In the genomic region with DNA sequence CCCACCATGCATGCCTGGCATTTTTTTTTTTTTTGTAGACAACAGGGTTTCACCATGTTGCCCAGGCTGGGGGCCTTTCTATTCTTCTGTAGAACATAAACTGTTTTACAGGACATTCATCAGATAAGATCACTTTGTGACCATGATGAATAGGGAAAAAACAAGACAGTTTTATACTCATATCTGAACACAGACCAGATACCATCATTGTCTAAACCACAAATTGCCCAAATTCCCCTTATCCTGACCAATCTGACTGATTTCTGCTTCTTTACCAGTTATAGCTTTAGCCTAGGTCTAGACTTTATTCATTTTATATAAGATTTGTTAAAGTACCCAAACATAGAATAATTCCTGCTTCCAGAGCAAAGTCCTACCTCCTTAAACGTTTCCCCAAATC, we compare ENCODE assay signal across 18 cellular contexts.
A peak's percentile ranks its signal among the peaks of the same experiment; 100 is the strongest.
DNase-seq lines count a peak whose midpoint lies in the region; ATAC-seq, FAIRE-seq and TF ChIP-seq lines count a peak whose summit lies in the region.
"Had no signal": no experiment of that assay in that cellular context is flagged by ENCODE, and none has a peak within 500 bp of the region (broad histone marks: within the 10 kb centered on the region; RNA-seq: fewer than 3 reads in every experiment).

No MANE protein-coding gene starts in this region.

- no peaks in the 10 kb centered on the region for H3K36me3 Mint-ChIP-seq in activated T-helper 2 cell treated with anti-CD3 and anti-CD28 coated beads, Interferon-gamma antibody, Interleukin-2, Interleukin-4, amounts not matched to agents 10 μg/mL and 5 μg/mL and 100 μg/mL, durations not matched to agents 14 hours and 24 hours and 36 hours (ENCODE audit: low read depth)
- H3K36me3 Mint-ChIP-seq: CD8-positive, alpha-beta memory T cell had no signal

- peak overlapping the region; percentile 25 for H3K27ac Mint-ChIP-seq in activated T-helper 2 cell treated with anti-CD3 and anti-CD28 coated beads, Interferon-gamma antibody, Interleukin-2, Interleukin-4, amounts not matched to agents 10 μg/mL and 5 μg/mL and 100 μg/mL, durations not matched to agents 14 hours and 24 hours and 36 hours
- H3K27ac Mint-ChIP-seq: CD8-positive, alpha-beta memory T cell had no signal

- no peaks in the 10 kb centered on the region for H3K27me3 Mint-ChIP-seq in activated T-helper 2 cell treated with anti-CD3 and anti-CD28 coated beads, Interferon-gamma antibody, Interleukin-2, Interleukin-4, amounts not matched to agents 10 μg/mL and 5 μg/mL and 100 μg/mL, durations not matched to agents 14 hours and 24 hours and 36 hours (ENCODE audit: low read depth)
- H3K27me3 Mint-ChIP-seq: CD8-positive, alpha-beta memory T cell had no signal

- no peak for TF ChIP-seq POLR2A in GM12892 (IDR thresholded peaks at IDR 0.05; ENCODE audit: low read depth, low read length)

- peak overlapping the region; percentile 24 for H3K4me3 Mint-ChIP-seq in activated T-helper 2 cell treated with anti-CD3 and anti-CD28 coated beads, Interferon-gamma antibody, Interleukin-2, Interleukin-4, amounts not matched to agents 10 μg/mL and 5 μg/mL and 100 μg/mL, durations not matched to agents 14 hours and 24 hours and 36 hours (ENCODE audit: low read depth)
- H3K4me3 Mint-ChIP-seq: CD8-positive, alpha-beta memory T cell had no signal

- peak; percentile 75 for FAIRE-seq in GM12892 (lab: Jason Lieb, UNC)
- FAIRE-seq: A549, D721Med, GM12891, K562 had no signal

- intact Hi-C loops in activated T-helper 2 cell treated with anti-CD3 and anti-CD28 coated beads, Interferon-gamma antibody, Interleukin-2, Interleukin-4, amounts not matched to agents 10 μg/mL and 5 μg/mL and 100 μg/mL, durations not matched to agents 14 hours and 24 hours and 36 hours (cut with micrococcal nuclease) = no loop called here

- H3K4me1 Mint-ChIP-seq in activated T-helper 2 cell treated with anti-CD3 and anti-CD28 coated beads, Interferon-gamma antibody, Interleukin-2, Interleukin-4, amounts not matched to agents 10 μg/mL and 5 μg/mL and 100 μg/mL, durations not matched to agents 14 hours and 24 hours and 36 hours (ENCODE audit: low read depth) = peaks cover 16% of the 10 kb centered on the region

- DNase-seq in GM12892 (ENCODE audit: insufficient read length) = no peak
- DNase-seq in activated T-helper 2 cell treated with anti-CD3 and anti-CD28 coated beads, Interferon-gamma antibody, Interleukin-2, Interleukin-4, amounts not matched to agents 10 μg/mL and 5 μg/mL and 100 μg/mL, durations not matched to agents 14 hours and 24 hours and 36 hours (ENCODE audit: low spot score) = no peak
- DNase-seq in activated naive CD4-positive, alpha-beta T cell treated with Interleukin-2 at 50 U/mL for 16 hours = no peak
- no peak for DNase-seq in stimulated activated CD4-positive, alpha-beta T cell treated with anti-CD3 and anti-CD28 coated beads, Interleukin-15, amount 100 ng/mL, for 24 hours
- DNase-seq: CD8-positive, alpha-beta memory T cell; DMS79; GOT3; NCI-H1436; NCI-H2029 treated with DMSO at 0.1 percent for 48 hours; NCI-H2171 treated with DMSO at 0.1 percent for 48 hours; NCI-H748 treated with DMSO at 0.1 percent for 48 hours had no signal

- H3K9me3 Mint-ChIP-seq in activated T-helper 2 cell treated with anti-CD3 and anti-CD28 coated beads, Interferon-gamma antibody, Interleukin-2, Interleukin-4, amounts not matched to agents 10 μg/mL and 5 μg/mL and 100 μg/mL, durations not matched to agents 14 hours and 24 hours and 36 hours = no peaks in the 10 kb centered on the region

- peak; percentile 44 for ATAC-seq in GM18870 (IDR thresholded peaks at IDR 0.05; ENCODE audit: unreplicated experiment)
- ATAC-seq in HG03378 (IDR thresholded peaks at IDR 0.05; ENCODE audit: unreplicated experiment) = peak; percentile 39
- no peak for ATAC-seq in GM21515 (IDR thresholded peaks at IDR 0.05; ENCODE audit: unreplicated experiment)
- ATAC-seq: A549, K562 had no signal
